8 cellular contexts compared by ENCODE assay signal in the genomic region with DNA sequence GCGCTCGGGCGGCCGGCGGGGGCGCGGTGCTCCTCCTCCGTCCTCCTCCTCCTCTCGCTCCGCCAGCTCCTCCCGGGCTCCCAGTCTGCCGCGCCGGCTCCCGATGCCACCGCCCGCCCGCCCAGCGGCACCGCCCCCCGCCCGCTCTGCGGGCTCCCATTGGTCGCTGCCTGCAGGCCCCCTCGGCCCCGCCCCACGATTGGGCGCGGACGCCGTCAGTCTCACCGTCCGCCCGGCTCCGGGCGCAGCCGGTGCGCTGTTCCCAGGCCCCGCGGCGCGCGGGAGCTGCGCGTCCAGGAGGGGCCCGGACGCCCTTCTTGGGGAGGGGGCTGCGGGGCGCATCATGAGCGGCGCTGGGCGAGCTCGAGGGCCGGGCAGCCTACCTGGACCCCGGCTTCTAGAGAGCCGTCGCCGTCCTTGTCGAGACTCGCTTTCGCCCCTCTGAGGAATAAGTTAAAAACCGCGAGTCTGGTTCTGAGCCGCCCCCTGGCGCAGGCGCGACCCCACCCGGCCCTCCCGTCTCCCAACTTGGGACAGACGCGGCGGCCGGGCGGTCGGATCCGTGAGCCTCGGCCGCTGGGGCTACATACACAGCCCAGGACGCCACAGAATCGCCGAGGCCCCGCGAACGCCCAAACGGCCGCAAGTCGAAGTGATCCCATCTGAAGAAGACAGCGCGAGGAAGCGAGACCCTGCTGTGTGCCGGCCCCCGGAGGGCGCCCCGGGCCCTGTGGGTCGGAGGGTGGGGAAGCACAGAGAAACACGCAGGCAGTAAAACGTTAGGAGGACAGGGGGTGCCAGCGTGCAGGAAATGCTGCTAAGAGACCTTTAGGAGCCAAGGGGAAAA. TPM values are rescaled to one million over a fixed set of nuclear protein-coding genes. Genes with fewer than 3 reads are reported as not detected.
DNase-seq lines count a peak whose midpoint lies in the region; TF ChIP-seq lines count a peak whose summit lies in the region.

A gene with protein sequence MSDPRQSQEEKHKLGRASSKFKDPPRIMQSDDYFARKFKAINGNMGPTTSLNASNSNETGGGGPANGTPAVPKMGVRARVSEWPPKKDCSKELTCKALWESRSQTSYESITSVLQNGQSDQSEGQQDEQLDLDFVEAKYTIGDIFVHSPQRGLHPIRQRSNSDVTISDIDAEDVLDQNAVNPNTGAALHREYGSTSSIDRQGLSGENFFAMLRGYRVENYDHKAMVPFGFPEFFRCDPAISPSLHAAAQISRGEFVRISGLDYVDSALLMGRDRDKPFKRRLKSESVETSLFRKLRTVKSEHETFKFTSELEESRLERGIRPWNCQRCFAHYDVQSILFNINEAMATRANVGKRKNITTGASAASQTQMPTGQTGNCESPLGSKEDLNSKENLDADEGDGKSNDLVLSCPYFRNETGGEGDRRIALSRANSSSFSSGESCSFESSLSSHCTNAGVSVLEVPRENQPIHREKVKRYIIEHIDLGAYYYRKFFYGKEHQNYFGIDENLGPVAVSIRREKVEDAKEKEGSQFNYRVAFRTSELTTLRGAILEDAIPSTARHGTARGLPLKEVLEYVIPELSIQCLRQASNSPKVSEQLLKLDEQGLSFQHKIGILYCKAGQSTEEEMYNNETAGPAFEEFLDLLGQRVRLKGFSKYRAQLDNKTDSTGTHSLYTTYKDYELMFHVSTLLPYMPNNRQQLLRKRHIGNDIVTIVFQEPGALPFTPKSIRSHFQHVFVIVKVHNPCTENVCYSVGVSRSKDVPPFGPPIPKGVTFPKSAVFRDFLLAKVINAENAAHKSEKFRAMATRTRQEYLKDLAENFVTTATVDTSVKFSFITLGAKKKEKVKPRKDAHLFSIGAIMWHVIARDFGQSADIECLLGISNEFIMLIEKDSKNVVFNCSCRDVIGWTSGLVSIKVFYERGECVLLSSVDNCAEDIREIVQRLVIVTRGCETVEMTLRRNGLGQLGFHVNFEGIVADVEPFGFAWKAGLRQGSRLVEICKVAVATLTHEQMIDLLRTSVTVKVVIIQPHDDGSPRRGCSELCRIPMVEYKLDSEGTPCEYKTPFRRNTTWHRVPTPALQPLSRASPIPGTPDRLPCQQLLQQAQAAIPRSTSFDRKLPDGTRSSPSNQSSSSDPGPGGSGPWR (N-terminal part only) (minus strand): TSS at position 87 of the 847 bp plus-strand sequence. CDS start 114,794 bp downstream, outside the sequence.

- peaks cover 27% of the 10 kb centered on the region for H3K27me3 ChIP-seq in osteoblast (ENCODE audit: insufficient read depth, low read length)

- DNase-seq in ELR (ENCODE audit: low read depth) (peak; percentile 81), HCEC 1CT (peak; percentile 68), M059J (ENCODE audit: low read depth) (peak; percentile 88), SK-MEL-5 (ENCODE audit: low read depth, low spot score) (peak; percentile 87), glomerular visceral epithelial cell (ENCODE audit: extremely low spot score) (peak; percentile 94), osteoblast (ENCODE audit: insufficient read length, low spot score, missing footprints) (peak; percentile 100)
- DNase-seq in activated naive CD4-positive, alpha-beta T cell treated with anti-CD3 and anti-CD28 coated beads, Interleukin-2, amount 50 U/mL, for 16 hours: peak; percentile 92

- peaks cover 23% of the 10 kb centered on the region for H3K4me1 ChIP-seq in osteoblast (ENCODE audit: insufficient read depth, low read length)

- H2AFZ ChIP-seq in osteoblast (ENCODE audit: low read length): peak within 1 kb of the TSS; percentile 71

- H3K27ac ChIP-seq in osteoblast (ENCODE audit: low read depth, low read length) (no peak within 1 kb of the TSS), temporal lobe (ENCODE audit: low read depth, low read length) (peak within 1 kb of the TSS; percentile 56)

- in situ Hi-C loops in SK-MEL-5 (cut with HindIII; ENCODE audit: low pct_unique_long_range_greater_than_20kb, low sequenced_read_pairs): no loop called here

- H3K79me2 ChIP-seq in osteoblast (ENCODE audit: insufficient read depth, low read length): no peaks in the 10 kb centered on the region

- H3K36me3 ChIP-seq in osteoblast (ENCODE audit: insufficient read depth, low read length): no peaks in the 10 kb centered on the region

- peak; percentile 28 for TF ChIP-seq CTCF in osteoblast (IDR thresholded peaks at IDR 0.05; ENCODE audit: extremely low read depth, low read depth, low read length)

- no peaks in the 10 kb centered on the region for H4K20me1 ChIP-seq in osteoblast (ENCODE audit: insufficient read depth, low read length)

- H3K9me3 ChIP-seq in osteoblast (ENCODE audit: low read depth, low read length): no peaks in the 10 kb centered on the region

- H3K4me2 ChIP-seq in osteoblast (ENCODE audit: insufficient read depth, low read length): peak within 1 kb of the TSS; percentile 80

- H3K4me3 ChIP-seq in osteoblast (ENCODE audit: insufficient read depth, low read length): peak within 1 kb of the TSS; percentile 72

RNA-seq across cellular contexts. Expression of the gene that starts here (rescaled TPM):
- 25.5 and 45.0 TPM in 2 replicates for total RNA-seq in M059J (2014; rRNA removed; shearing (Covaris generic))
- 9.2 and 9.5 TPM in 2 replicates for total RNA-seq in SK-MEL-5 (2014; rRNA removed; shearing (Covaris generic))
- 12.3 and 13.6 TPM in 2 replicates for polyA plus RNA-seq in SK-MEL-5 (2015; cell fraction: cytosol; rRNA removed)
- 13.1 and 15.9 TPM in 2 replicates for polyA plus RNA-seq in SK-MEL-5 (2015; cell fraction: nucleus; rRNA removed)
- total RNA-seq in osteoblast: 6.9 and 8.0 TPM in 2 replicates
- 26.8 TPM for total RNA-seq in temporal lobe
